In genomic region chr7:100099452-100099851, GRCh38 we compare ENCODE assay signal across 8 cellular contexts. TPM values are rescaled to one million over a fixed set of nuclear protein-coding genes. Genes with fewer than 3 reads are reported as not detected.
A peak's percentile ranks its signal among the peaks of the same experiment; 100 is the strongest.
DNase-seq lines count a peak whose midpoint lies in the region; ATAC-seq, FAIRE-seq and TF ChIP-seq lines count a peak whose summit lies in the region.

No MANE protein-coding gene starts in this region.

- H2AFZ ChIP-seq in HepG2 (ENCODE audit: low read length): no peak overlapping the region

- TF ChIP-seq CTCF in HepG2 (CRISPR knock-in tag; IDR thresholded peaks at IDR 0.05) (no peak), right lobe of liver (IDR thresholded peaks at IDR 0.05) (no peak), astrocyte of the spinal cord (IDR thresholded peaks at IDR 0.05; ENCODE audit: low read depth, low read length) (no peak)

- H3K9ac ChIP-seq in HepG2 (ENCODE audit: insufficient read depth, low read depth, low read length) (peak overlapping the region; percentile 92), mesendoderm (ENCODE audit: low read length) (peak overlapping the region; percentile 84)

- no peak for TF ChIP-seq EP300 in HepG2 (IDR thresholded peaks at IDR 0.05; ENCODE audit: low read depth in 2 of 2, low read length in 2 of 2)
- TF ChIP-seq EP300 in HepG2 (CRISPR knock-in tag; IDR thresholded peaks at IDR 0.05; ENCODE audit: borderline replicate concordance): no peak

- peak overlapping the region; percentile 83 for H3K56ac ChIP-seq in mesendoderm (ENCODE audit: low read length)

- no peak overlapping the region for H3K18ac ChIP-seq in mesendoderm (ENCODE audit: low read length)

- H3K79me2 ChIP-seq in HepG2 (ENCODE audit: insufficient read depth, low read length) (peaks cover 23% of the 10 kb centered on the region), mesendoderm (ENCODE audit: control insufficient read depth, insufficient read depth, low read length) (peaks cover 43% of the 10 kb centered on the region)

- no peaks in the 10 kb centered on the region for H3K27me3 ChIP-seq in HepG2 (ENCODE audit: control insufficient read depth in 1 of 2, insufficient read depth in 2 of 2, low read length in 2 of 2)
- no peaks in the 10 kb centered on the region for H3K27me3 ChIP-seq in right lobe of liver
- no peaks in the 10 kb centered on the region for H3K27me3 ChIP-seq in mesendoderm (ENCODE audit: insufficient read depth, low read length, poor library complexity)

- TF ChIP-seq RAD21 in HepG2 (CRISPR knock-in tag; IDR thresholded peaks at IDR 0.05): no peak

- H2BK120ac ChIP-seq in mesendoderm (ENCODE audit: low read depth, low read length): no peak overlapping the region

- H3K4me3 ChIP-seq in HepG2 (replicated peaks in 1 of 3; ENCODE audit: insufficient read depth in 1 of 3, low read depth in 2 of 3, low read length in 3 of 3) (peak overlapping the region; percentile 85 to 99 (median 86)), right lobe of liver (peak overlapping the region in 1 of 3 donors; percentile 84), astrocyte of the spinal cord (ENCODE audit: low read depth, low read length) (peak overlapping the region; percentile 66), mesendoderm (ENCODE audit: low read length) (peak overlapping the region; percentile 78)

- H3K36me3 ChIP-seq in HepG2 (replicated peaks in 1 of 2; ENCODE audit: control insufficient read depth in 1 of 2, insufficient read depth in 2 of 2, low read length in 2 of 2) (peaks cover 31 to 51% of the 10 kb centered on the region in 2 experiments), right lobe of liver (peaks cover 8 to 52% (median 37%) of the 10 kb centered on the region in 4 donors), mesendoderm (ENCODE audit: control insufficient read depth, insufficient read depth, low read length) (peaks cover 37% of the 10 kb centered on the region)

- no peak overlapping the region for H2AK5ac ChIP-seq in mesendoderm (ENCODE audit: low read length)

- DNase-seq in HepG2 (ENCODE audit: low spot score) (no peak), right lobe of liver (no peak), astrocyte of the spinal cord (ENCODE audit: low read depth, low spot score) (no peak), mesendoderm (no peak), NCI-H510A (lab: John Stamatoyannopoulos, UW) (no peak), NCI-H187 (lab: John Stamatoyannopoulos, UW) (no peak)
- DNase-seq in stimulated activated naive CD4-positive, alpha-beta T cell treated with Interleukin-2 at 50 U/mL for 16 hours (lab: John Stamatoyannopoulos, UW): no peak

- in situ Hi-C loops in HepG2 (cut with HindIII; ENCODE audit: extremely low pct_ligation_motif_present, low pct_unique_long_range_greater_than_20kb): no loop called here
- in situ Hi-C loops in astrocyte of the spinal cord (cut with HindIII; ENCODE audit: low sequenced_read_pairs): no loop called here

- H3K4me1 ChIP-seq in HepG2 (ENCODE audit: insufficient read depth, low read length) (peaks cover 22% of the 10 kb centered on the region), right lobe of liver (peaks cover 0 to 6% (median 0%) of the 10 kb centered on the region in 4 donors), mesendoderm (ENCODE audit: control insufficient read depth, low read depth, low read length) (peaks cover 5% of the 10 kb centered on the region)

- H4K5ac ChIP-seq in mesendoderm (ENCODE audit: low read length): no peak overlapping the region

- H3K4me2 ChIP-seq in HepG2 (ENCODE audit: low read depth, low read length): peak overlapping the region; percentile 85
- H3K4me2 ChIP-seq in mesendoderm (ENCODE audit: low read length): peak overlapping the region; percentile 74

- H3K9me3 ChIP-seq in HepG2 (ENCODE audit: low read length) (no peaks in the 10 kb centered on the region), right lobe of liver (no peaks in the 10 kb centered on the region)

- peaks cover 27% of the 10 kb centered on the region for H3K79me1 ChIP-seq in mesendoderm (ENCODE audit: low read length)

- POLR2A ChIA-PET in HepG2 (lab: Yijun Ruan, JAX): interaction anchor here (0.6 to 3.5 kb wide), 2 partner anchors 21 to 64 kb away, joined by 4 to 21 read pairs; partner anchors contain the start of gene CNPY4

- H2BK5ac ChIP-seq in mesendoderm (ENCODE audit: low read length): no peak overlapping the region

- H4K20me1 ChIP-seq in HepG2 (ENCODE audit: insufficient read depth, low read length): no peaks in the 10 kb centered on the region; the same call in 1 of the 2 replicates

- H3K23ac ChIP-seq in mesendoderm (ENCODE audit: low read length): no peak overlapping the region

- H4K8ac ChIP-seq in mesendoderm (ENCODE audit: low read depth, low read length): no peak overlapping the region

- TF ChIP-seq POLR2A in HepG2 (IDR thresholded peaks at IDR 0.05; ENCODE audit: insufficient read depth in 1 of 2, low read depth in 2 of 2, low read length in 2 of 2) (no peak), right lobe of liver (IDR thresholded peaks at IDR 0.05) (no peak)

- H2BK15ac ChIP-seq in mesendoderm (replicated peaks; ENCODE audit: low read depth): no peak overlapping the region

- intact Hi-C loops in HepG2 (cut with micrococcal nuclease; ENCODE audit: unreplicated experiment): no loop called here
- intact Hi-C loops in right lobe of liver (cut with DNase I): no loop called here

- ATAC-seq in HepG2 (no peak), right lobe of liver (no peak), HG03097 (IDR thresholded peaks at IDR 0.05; ENCODE audit: low FRiP score, unreplicated experiment) (no peak)

- CTCF ChIA-PET in HepG2 (lab: Yijun Ruan, JAX; ENCODE audit: low intra/inter-chr PET ratio, low total read pairs): no interaction called here

- H3K4ac ChIP-seq in mesendoderm (ENCODE audit: low read depth, low read length): no peak overlapping the region

- no peak for FAIRE-seq in HepG2 (lab: Jason Lieb, UNC)

- H3K27ac ChIP-seq in HepG2 (ENCODE audit: extremely low read length, insufficient read depth, low read length) (peak overlapping the region; percentile 95), right lobe of liver (no peak overlapping the region), mesendoderm (ENCODE audit: low read depth, low read length) (no peak overlapping the region)

- no TSS peak for BruUV-seq in HepG2 (replicated peaks; lab: Mats Ljungman, UMichigan)

- 90% methylated on average over 12 of the region's 12 CpGs for WGBS in HepG2 (ENCODE audit: low lambda C conversion rate)
- WGBS in right lobe of liver (ENCODE audit: insufficient coverage, low coverage, low lambda C conversion rate, missing lambda C conversion rate): 74% methylated on average over 9 of the region's 12 CpGs
- WGBS in mesendoderm (ENCODE audit: extremely low coverage, insufficient coverage, low lambda C conversion rate): no CpG with 5 or more reads among the region's 12 CpGs

RNA-seq across cellular contexts. Expression of gene MCM7, which starts 1.7 kb away (rescaled TPM):
- 214 and 229 TPM in 2 replicates for total RNA-seq in HepG2 (2016; rRNA removed; fragmentation: Illumina TruSeq; extraction: Trizol)
- 19.3 and 25.3 TPM in 2 replicates for total RNA-seq in HepG2 (2016; cell fraction: cytosol; rRNA removed; fragmentation: Illumina TruSeq; extraction: Trizol; ENCODE audit: low read depth)
- 222 and 231 TPM in 2 replicates for total RNA-seq in HepG2 (2016; cell fraction: insoluble cytoplasmic fraction; rRNA removed; fragmentation: Illumina TruSeq; extraction: Trizol)
- 36.3 and 40.6 TPM in 2 replicates for total RNA-seq in HepG2 (2016; cell fraction: membrane; rRNA removed; fragmentation: Illumina TruSeq; extraction: Trizol)
- total RNA-seq in HepG2 (2016; cell fraction: nucleus; rRNA removed; fragmentation: Illumina TruSeq; extraction: Trizol): 158 and 170 TPM in 2 replicates
- polyA plus RNA-seq in HepG2 (2011; rRNA removed): 74.6 and 84.5 TPM in 2 replicates
- 43.5 and 88.2 TPM in 2 replicates for polyA plus RNA-seq in HepG2 (2011; cell fraction: cytosol; rRNA removed)
- polyA plus RNA-seq in HepG2 (2011; cell fraction: nucleus; rRNA removed): 179 and 250 TPM in 2 replicates
- 55.3 and 79.0 TPM in 2 replicates for polyA plus RNA-seq in HepG2 (2012)
- polyA plus RNA-seq in HepG2 (2016; cell fraction: cytosol; fragmentation: Illumina TruSeq; extraction: Trizol; ENCODE audit: low read depth): 13.7 and 15.9 TPM in 2 replicates
- polyA plus RNA-seq in HepG2 (2016; cell fraction: insoluble cytoplasmic fraction; fragmentation: Illumina TruSeq; extraction: Trizol; ENCODE audit: low read depth): 184 and 192 TPM in 2 replicates
- 21.2 and 24.5 TPM in 2 replicates for polyA plus RNA-seq in HepG2 (2016; cell fraction: membrane; fragmentation: Illumina TruSeq; extraction: Trizol; ENCODE audit: low read depth)
- polyA plus RNA-seq in HepG2 (2016; cell fraction: nucleus; fragmentation: Illumina TruSeq; extraction: Trizol; ENCODE audit: insufficient read depth, low read depth): 208 and 214 TPM in 2 replicates
- 187 and 581 TPM in 2 replicates for polyA minus RNA-seq in HepG2 (2011; rRNA and poly(A)+ RNA removed; ENCODE audit: low replicate concordance)
- 44.7 and 74.8 TPM in 2 replicates for polyA minus RNA-seq in HepG2 (2011; cell fraction: cytosol; rRNA and poly(A)+ RNA removed)
- 108 and 139 TPM in 2 replicates for polyA minus RNA-seq in HepG2 (2011; cell fraction: nucleus; rRNA and poly(A)+ RNA removed)
- total RNA-seq in right lobe of liver: 10 to 100 TPM; 12.6 to 25.9 (median 20.8) TPM
- polyA plus RNA-seq in mesendoderm (2013, experiment 1 of 2): 274 TPM
- 279 TPM for polyA plus RNA-seq in mesendoderm (2013, experiment 2 of 2)

RNA-seq across cellular contexts. Expression of gene AP4M1, which starts 2.0 kb away (rescaled TPM):
- total RNA-seq in HepG2 (2016; rRNA removed; fragmentation: Illumina TruSeq; extraction: Trizol) (8.2 and 9.7 TPM in 2 replicates), right lobe of liver (1 to 10 TPM; 2.7 to 7.3 (median 4.3) TPM)
- 4.1 and 5.3 TPM in 2 replicates for total RNA-seq in HepG2 (2016; cell fraction: cytosol; rRNA removed; fragmentation: Illumina TruSeq; extraction: Trizol; ENCODE audit: low read depth)
- total RNA-seq in HepG2 (2016; cell fraction: insoluble cytoplasmic fraction; rRNA removed; fragmentation: Illumina TruSeq; extraction: Trizol): 7.7 and 10.0 TPM in 2 replicates
- total RNA-seq in HepG2 (2016; cell fraction: membrane; rRNA removed; fragmentation: Illumina TruSeq; extraction: Trizol): 5.6 and 6.2 TPM in 2 replicates
- total RNA-seq in HepG2 (2016; cell fraction: nucleus; rRNA removed; fragmentation: Illumina TruSeq; extraction: Trizol): 5.9 and 11.5 TPM in 2 replicates
- 6.0 and 6.3 TPM in 2 replicates for polyA plus RNA-seq in HepG2 (2011; rRNA removed)
- polyA plus RNA-seq in HepG2 (2011; cell fraction: cytosol; rRNA removed): 3.9 and 4.9 TPM in 2 replicates
- polyA plus RNA-seq in HepG2 (2011; cell fraction: nucleus; rRNA removed): 11.1 and 15.0 TPM in 2 replicates
- 4.9 and 5.0 TPM in 2 replicates for polyA plus RNA-seq in HepG2 (2012)
- polyA plus RNA-seq in HepG2 (2016; cell fraction: cytosol; fragmentation: Illumina TruSeq; extraction: Trizol; ENCODE audit: low read depth): 2.8 and 2.9 TPM in 2 replicates
- 5.9 and 7.7 TPM in 2 replicates for polyA plus RNA-seq in HepG2 (2016; cell fraction: insoluble cytoplasmic fraction; fragmentation: Illumina TruSeq; extraction: Trizol; ENCODE audit: low read depth)
- 3.9 and 4.1 TPM in 2 replicates for polyA plus RNA-seq in HepG2 (2016; cell fraction: membrane; fragmentation: Illumina TruSeq; extraction: Trizol; ENCODE audit: low read depth)
- polyA plus RNA-seq in HepG2 (2016; cell fraction: nucleus; fragmentation: Illumina TruSeq; extraction: Trizol; ENCODE audit: insufficient read depth, low read depth): 13.0 and 18.6 TPM in 2 replicates
- polyA minus RNA-seq in HepG2 (2011; rRNA and poly(A)+ RNA removed; ENCODE audit: low replicate concordance): 10.8 and 17.7 TPM in 2 replicates
- polyA minus RNA-seq in HepG2 (2011; cell fraction: cytosol; rRNA and poly(A)+ RNA removed): 3.0 and 5.2 TPM in 2 replicates
- 6.7 and 7.2 TPM in 2 replicates for polyA minus RNA-seq in HepG2 (2011; cell fraction: nucleus; rRNA and poly(A)+ RNA removed)
- polyA plus RNA-seq in mesendoderm (2013, experiment 1 of 2): 12.2 TPM
- 11.9 TPM for polyA plus RNA-seq in mesendoderm (2013, experiment 2 of 2)

RNA-seq across cellular contexts. Expression of gene COPS6, which starts 10.7 kb away (rescaled TPM):
- total RNA-seq in HepG2 (2016; rRNA removed; fragmentation: Illumina TruSeq; extraction: Trizol) (33.4 and 64.4 TPM in 2 replicates), right lobe of liver (10 to 100 TPM; 28.3 to 49.7 (median 42.7) TPM)
- total RNA-seq in HepG2 (2016; cell fraction: cytosol; rRNA removed; fragmentation: Illumina TruSeq; extraction: Trizol; ENCODE audit: low read depth): 9.5 and 10.2 TPM in 2 replicates
- 36.3 and 62.5 TPM in 2 replicates for total RNA-seq in HepG2 (2016; cell fraction: insoluble cytoplasmic fraction; rRNA removed; fragmentation: Illumina TruSeq; extraction: Trizol)
- total RNA-seq in HepG2 (2016; cell fraction: membrane; rRNA removed; fragmentation: Illumina TruSeq; extraction: Trizol): 15.0 and 17.1 TPM in 2 replicates
- 28.6 and 31.2 TPM in 2 replicates for total RNA-seq in HepG2 (2016; cell fraction: nucleus; rRNA removed; fragmentation: Illumina TruSeq; extraction: Trizol)
- 117 and 124 TPM in 2 replicates for polyA plus RNA-seq in HepG2 (2011; rRNA removed)
- 122 and 127 TPM in 2 replicates for polyA plus RNA-seq in HepG2 (2011; cell fraction: cytosol; rRNA removed)
- polyA plus RNA-seq in HepG2 (2011; cell fraction: nucleus; rRNA removed): 63.0 and 72.5 TPM in 2 replicates
- 71.1 and 91.2 TPM in 2 replicates for polyA plus RNA-seq in HepG2 (2012)
- polyA plus RNA-seq in HepG2 (2016; cell fraction: cytosol; fragmentation: Illumina TruSeq; extraction: Trizol; ENCODE audit: low read depth): 26.8 and 27.5 TPM in 2 replicates
- 132 and 136 TPM in 2 replicates for polyA plus RNA-seq in HepG2 (2016; cell fraction: insoluble cytoplasmic fraction; fragmentation: Illumina TruSeq; extraction: Trizol; ENCODE audit: low read depth)
- 25.7 and 26.0 TPM in 2 replicates for polyA plus RNA-seq in HepG2 (2016; cell fraction: membrane; fragmentation: Illumina TruSeq; extraction: Trizol; ENCODE audit: low read depth)
- 83.2 and 85.6 TPM in 2 replicates for polyA plus RNA-seq in HepG2 (2016; cell fraction: nucleus; fragmentation: Illumina TruSeq; extraction: Trizol; ENCODE audit: insufficient read depth, low read depth)
- polyA minus RNA-seq in HepG2 (2011; rRNA and poly(A)+ RNA removed; ENCODE audit: low replicate concordance): 104 and 348 TPM in 2 replicates
- polyA minus RNA-seq in HepG2 (2011; cell fraction: cytosol; rRNA and poly(A)+ RNA removed): 44.1 and 55.6 TPM in 2 replicates
- polyA minus RNA-seq in HepG2 (2011; cell fraction: nucleus; rRNA and poly(A)+ RNA removed): 29.6 and 33.3 TPM in 2 replicates
- 93.1 TPM for polyA plus RNA-seq in mesendoderm (2013, experiment 1 of 2)
- 96.4 TPM for polyA plus RNA-seq in mesendoderm (2013, experiment 2 of 2)

RNA-seq across cellular contexts. Expression of gene ZNF3, which starts 17.9 kb away (rescaled TPM):
- total RNA-seq in HepG2 (2016; rRNA removed; fragmentation: Illumina TruSeq; extraction: Trizol) (53.2 and 56.9 TPM in 2 replicates), right lobe of liver (10 to 100 TPM in 5 of 6 experiments, 1 to 10 TPM in 1; 9.7 to 18.8 (median 14.0) TPM)
- total RNA-seq in HepG2 (2016; cell fraction: cytosol; rRNA removed; fragmentation: Illumina TruSeq; extraction: Trizol; ENCODE audit: low read depth): 14.5 and 17.2 TPM in 2 replicates
- total RNA-seq in HepG2 (2016; cell fraction: insoluble cytoplasmic fraction; rRNA removed; fragmentation: Illumina TruSeq; extraction: Trizol): 49.6 and 57.2 TPM in 2 replicates
- 31.0 and 33.2 TPM in 2 replicates for total RNA-seq in HepG2 (2016; cell fraction: membrane; rRNA removed; fragmentation: Illumina TruSeq; extraction: Trizol)
- 75.6 and 79.7 TPM in 2 replicates for total RNA-seq in HepG2 (2016; cell fraction: nucleus; rRNA removed; fragmentation: Illumina TruSeq; extraction: Trizol)
- polyA plus RNA-seq in HepG2 (2011; rRNA removed): 29.1 and 33.7 TPM in 2 replicates
- 14.7 and 19.2 TPM in 2 replicates for polyA plus RNA-seq in HepG2 (2011; cell fraction: cytosol; rRNA removed)
- polyA plus RNA-seq in HepG2 (2011; cell fraction: nucleus; rRNA removed): 57.3 and 62.4 TPM in 2 replicates
- 30.0 and 30.2 TPM in 2 replicates for polyA plus RNA-seq in HepG2 (2012)
- 5.1 and 5.2 TPM in 2 replicates for polyA plus RNA-seq in HepG2 (2016; cell fraction: cytosol; fragmentation: Illumina TruSeq; extraction: Trizol; ENCODE audit: low read depth)
- 35.8 and 38.2 TPM in 2 replicates for polyA plus RNA-seq in HepG2 (2016; cell fraction: insoluble cytoplasmic fraction; fragmentation: Illumina TruSeq; extraction: Trizol; ENCODE audit: low read depth)
- 12.2 and 13.7 TPM in 2 replicates for polyA plus RNA-seq in HepG2 (2016; cell fraction: membrane; fragmentation: Illumina TruSeq; extraction: Trizol; ENCODE audit: low read depth)
- 98.1 and 100 TPM in 2 replicates for polyA plus RNA-seq in HepG2 (2016; cell fraction: nucleus; fragmentation: Illumina TruSeq; extraction: Trizol; ENCODE audit: insufficient read depth, low read depth)
- 32.6 and 73.5 TPM in 2 replicates for polyA minus RNA-seq in HepG2 (2011; rRNA and poly(A)+ RNA removed; ENCODE audit: low replicate concordance)
- polyA minus RNA-seq in HepG2 (2011; cell fraction: cytosol; rRNA and poly(A)+ RNA removed): 17.8 and 19.3 TPM in 2 replicates
- 103 and 106 TPM in 2 replicates for polyA minus RNA-seq in HepG2 (2011; cell fraction: nucleus; rRNA and poly(A)+ RNA removed)
- polyA plus RNA-seq in mesendoderm (2013, experiment 1 of 2): 43.9 TPM
- polyA plus RNA-seq in mesendoderm (2013, experiment 2 of 2): 44.9 TPM

RNA-seq across cellular contexts. Expression of gene TAF6, which starts 19.7 kb away (rescaled TPM):
- 18.8 and 25.6 TPM in 2 replicates for total RNA-seq in HepG2 (2016; rRNA removed; fragmentation: Illumina TruSeq; extraction: Trizol)
- total RNA-seq in HepG2 (2016; cell fraction: cytosol; rRNA removed; fragmentation: Illumina TruSeq; extraction: Trizol; ENCODE audit: low read depth): 10.3 and 12.6 TPM in 2 replicates
- total RNA-seq in HepG2 (2016; cell fraction: insoluble cytoplasmic fraction; rRNA removed; fragmentation: Illumina TruSeq; extraction: Trizol): 20.6 and 21.5 TPM in 2 replicates
- 29.7 and 31.8 TPM in 2 replicates for total RNA-seq in HepG2 (2016; cell fraction: membrane; rRNA removed; fragmentation: Illumina TruSeq; extraction: Trizol)
- total RNA-seq in HepG2 (2016; cell fraction: nucleus; rRNA removed; fragmentation: Illumina TruSeq; extraction: Trizol): 16.2 and 20.2 TPM in 2 replicates
- polyA plus RNA-seq in HepG2 (2011; rRNA removed): 12.6 and 12.9 TPM in 2 replicates
- 4.9 and 5.4 TPM in 2 replicates for polyA plus RNA-seq in HepG2 (2011; cell fraction: cytosol; rRNA removed)
- 49.7 and 70.9 TPM in 2 replicates for polyA plus RNA-seq in HepG2 (2011; cell fraction: nucleus; rRNA removed)
- polyA plus RNA-seq in HepG2 (2012): 22.2 and 26.8 TPM in 2 replicates
- 18.6 and 20.9 TPM in 2 replicates for polyA plus RNA-seq in HepG2 (2016; cell fraction: cytosol; fragmentation: Illumina TruSeq; extraction: Trizol; ENCODE audit: low read depth)
- 23.4 and 30.6 TPM in 2 replicates for polyA plus RNA-seq in HepG2 (2016; cell fraction: insoluble cytoplasmic fraction; fragmentation: Illumina TruSeq; extraction: Trizol; ENCODE audit: low read depth)
- 31.0 and 34.8 TPM in 2 replicates for polyA plus RNA-seq in HepG2 (2016; cell fraction: membrane; fragmentation: Illumina TruSeq; extraction: Trizol; ENCODE audit: low read depth)
- polyA plus RNA-seq in HepG2 (2016; cell fraction: nucleus; fragmentation: Illumina TruSeq; extraction: Trizol; ENCODE audit: insufficient read depth, low read depth): 52.2 and 63.1 TPM in 2 replicates
- polyA minus RNA-seq in HepG2 (2011; rRNA and poly(A)+ RNA removed; ENCODE audit: low replicate concordance): 16.7 and 22.7 TPM in 2 replicates
- 9.8 and 11.7 TPM in 2 replicates for polyA minus RNA-seq in HepG2 (2011; cell fraction: cytosol; rRNA and poly(A)+ RNA removed)
- polyA minus RNA-seq in HepG2 (2011; cell fraction: nucleus; rRNA and poly(A)+ RNA removed): 7.0 and 15.4 TPM in 2 replicates
- total RNA-seq in right lobe of liver: 10 to 100 TPM; 11.1 to 27.2 (median 15.8) TPM
- 53.1 TPM for polyA plus RNA-seq in mesendoderm (2013, experiment 1 of 2)
- 52.5 TPM for polyA plus RNA-seq in mesendoderm (2013, experiment 2 of 2)
